In the genomic region with DNA sequence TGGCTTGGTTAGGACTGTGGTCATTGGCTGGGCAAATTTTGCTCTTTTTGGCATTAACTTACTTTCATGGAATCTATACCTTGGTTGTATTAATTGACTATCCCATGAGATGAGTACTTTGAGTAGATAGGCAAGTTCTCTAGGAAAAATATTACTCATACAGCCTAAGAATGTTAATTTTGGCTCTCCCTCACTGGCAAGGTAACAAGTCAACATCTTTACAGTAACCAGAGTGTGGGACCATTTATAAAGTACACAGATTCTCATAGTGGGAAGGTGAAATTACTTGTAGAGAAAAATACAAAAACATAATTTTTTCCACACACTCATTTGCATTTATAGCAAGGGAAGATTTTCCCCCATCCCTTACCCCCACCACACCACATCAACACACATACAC, we compare ENCODE assay signal across 23 cellular contexts.
DNase-seq lines count a peak whose midpoint lies in the region; ATAC-seq, FAIRE-seq and TF ChIP-seq lines count a peak whose summit lies in the region.
"Had no signal": no experiment of that assay in that cellular context is flagged by ENCODE, and none has a peak within 500 bp of the region (broad histone marks: within the 10 kb centered on the region; RNA-seq: fewer than 3 reads in every experiment).

No MANE protein-coding gene starts in this region.

- no peaks in the 10 kb centered on the region for H3K79me2 ChIP-seq in KMS-11 (ENCODE audit: insufficient read depth, low read depth)

- BruUV-seq in Panc1 (replicated peaks; lab: Mats Ljungman, UMichigan): no TSS peak

- H3K4me3 ChIP-seq in KMS-11 (IDR thresholded peaks at IDR 0.05; ENCODE audit: insufficient read depth, low read depth, low read length) (no peak overlapping the region), Panc1 (ENCODE audit: low read depth in 2 of 2, low read length in 2 of 2) (no peak overlapping the region), fibroblast of the aortic adventitia (ENCODE audit: low read depth, low read length) (no peak overlapping the region)
- H3K4me3 ChIP-seq: Peyer's patch had no signal

- POLR2A ChIA-PET in Panc1 (lab: Charles Lee): no interaction called here

- TF ChIP-seq CTCF in KMS-11 (conservative IDR thresholded peaks at IDR 0.05; ENCODE audit: low read depth, low read length): no peak
- no peak for TF ChIP-seq CTCF in Panc1 (IDR thresholded peaks at IDR 0.05)
- TF ChIP-seq CTCF in fibroblast of the aortic adventitia (IDR thresholded peaks at IDR 0.05; ENCODE audit: insufficient read depth, low read length): no peak

- H3K27me3 ChIP-seq in KMS-11 (ENCODE audit: insufficient read depth, low read depth): no peaks in the 10 kb centered on the region
- no peaks in the 10 kb centered on the region for H3K27me3 ChIP-seq in Panc1 (ENCODE audit: control insufficient read depth, insufficient read depth, low read length)
- H3K27me3 ChIP-seq: Peyer's patch had no signal

- no peak for ATAC-seq in Panc1

- no peak for TF ChIP-seq POLR2A in GM12891 (IDR thresholded peaks at IDR 0.05; ENCODE audit: low read depth, low read length)

- no peak overlapping the region for H2AFZ ChIP-seq in KMS-11 (ENCODE audit: low read depth)

- H3K4me1 ChIP-seq in KMS-11 (ENCODE audit: low read depth, poor library complexity, severe bottlenecking) (peaks cover 47% of the 10 kb centered on the region), Panc1 (ENCODE audit: control insufficient read depth, insufficient read depth, low read length) (peaks cover 19% of the 10 kb centered on the region)

- intact Hi-C loops in Panc1 (cut with micrococcal nuclease; ENCODE audit: unreplicated experiment): no loop called here

- DNase-seq in GM12891 (ENCODE audit: insufficient read length, low spot score): no peak
- no peak for DNase-seq in Panc1 (ENCODE audit: low read depth, low spot score)
- peak; percentile 44 for DNase-seq in fibroblast of the aortic adventitia (ENCODE audit: low read depth)
- DNase-seq in H4 (ENCODE audit: low spot score): no peak
- DNase-seq in activated T-cell treated with anti-CD3 and anti-CD28 coated beads, Interleukin-2, amount 50 U/mL, for 1 hour: no peak
- DNase-seq in islet precursor cell: no peak
- DNase-seq in NCI-H1092 treated with DMSO at 0.1 percent for 48 hours (lab: John Stamatoyannopoulos, UW): no peak
- DNase-seq: ACHN; AML-193; CD4-positive, CD25-positive, alpha-beta regulatory T cell; COR-L47; DMS 273 treated with DMSO at 0.1 percent for 48 hours; DND-41; HCEC 1CT; KG1; NCI-H1048; NCI-H1436 treated with DMSO at 0.1 percent for 48 hours; NCI-H2029; NCI-H2171; NCI-H82; Peyer's patch; Right ventricle myocardium superior had no signal

- no peak overlapping the region for H3K9ac ChIP-seq in KMS-11

- FAIRE-seq in GM12891 (lab: Jason Lieb, UNC): peak; percentile 45

- H3K36me3 ChIP-seq in KMS-11 (ENCODE audit: insufficient read depth) (no peaks in the 10 kb centered on the region), Panc1 (ENCODE audit: control insufficient read depth, insufficient read depth, low read length) (no peaks in the 10 kb centered on the region)
- H3K36me3 ChIP-seq: Peyer's patch had no signal

- no peak overlapping the region; the same call in 1 of the 2 replicates for H3K27ac ChIP-seq in KMS-11
- peak overlapping the region; percentile 41; the same call in 1 of the 2 replicates for H3K27ac ChIP-seq in Panc1 (ENCODE audit: low read length)

- in situ Hi-C loops in Panc1 (cut with HindIII; ENCODE audit: low pct_unique_long_range_greater_than_20kb, low sequenced_read_pairs): no loop called here

- no peaks in the 10 kb centered on the region for H3K9me3 ChIP-seq in Panc1 (ENCODE audit: control insufficient read depth, insufficient read depth, low read depth, low read length)
- H3K9me3 ChIP-seq: Peyer's patch had no signal

- CTCF ChIA-PET in Panc1 (lab: Charles Lee): no interaction called here

- H4K20me1 ChIP-seq in KMS-11 (ENCODE audit: insufficient read depth): no peaks in the 10 kb centered on the region

- 0 out of 2 replicates have a peak overlapping the region, but pooled peaks have one; percentile 0 for H3K4me2 ChIP-seq in KMS-11

TF ChIP-seq in GM12891, 5 proteins besides CTCF, POLR2A, EP300 and RAD21:
- TF ChIP-seq TAF1 (IDR thresholded peaks at IDR 0.05; ENCODE audit: low read depth, low read length) (no peak), PAX5 (IDR thresholded peaks at IDR 0.05; ENCODE audit: insufficient read depth, low read length, severe bottlenecking) (no peak), SPI1 (IDR thresholded peaks at IDR 0.05; ENCODE audit: low read depth, low read length) (no peak), POU2F2 (IDR thresholded peaks at IDR 0.05; ENCODE audit: low read depth, low read length) (no peak), POLR2AphosphoS5 (IDR thresholded peaks at IDR 0.05; ENCODE audit: low read depth, low read length) (no peak)
TF ChIP-seq in GM12891: peak in this region for 0.
